Comparison of ENCODE assay signal across 8 cellular contexts in genomic region chr16:76946879-76947278, GRCh38.
A peak's percentile ranks its signal among the peaks of the same experiment; 100 is the strongest.
DNase-seq lines count a peak whose midpoint lies in the region; ATAC-seq and TF ChIP-seq lines count a peak whose summit lies in the region.

No MANE protein-coding gene starts in this region.

- 19 to 21% (median 20%) methylated on average over 3 of the region's 3 CpGs for WGBS in heart left ventricle, 4 donors

- H3K9me3 Mint-ChIP-seq in mesothelial cell of epicardium = peaks cover 11% of the 10 kb centered on the region

- H3K27ac ChIP-seq in ACC112 (ENCODE audit: low read depth, low read length) (peak overlapping the region; percentile 50), heart left ventricle (no peak overlapping the region)

- ATAC-seq in heart left ventricle = peak; percentile 58 to 94 (median 88)
- ATAC-seq in GM18517 (IDR thresholded peaks at IDR 0.05; ENCODE audit: unreplicated experiment) = no peak

- H3K79me2 ChIP-seq in ACC112 (ENCODE audit: control insufficient read depth, insufficient read depth, low read length, unreplicated experiment) = no peaks in the 10 kb centered on the region

- H3K4me1 ChIP-seq in ACC112 (ENCODE audit: control insufficient read depth, insufficient read depth, low read length, unreplicated experiment) (peaks cover 32% of the 10 kb centered on the region), heart left ventricle (peaks cover 0 to 11% (median 0%) of the 10 kb centered on the region in 12 donors)

- TF ChIP-seq CTCF in HFF-Myc (IDR thresholded peaks at IDR 0.05; ENCODE audit: low read depth, low read length, missing control alignments) (no peak), heart left ventricle (IDR thresholded peaks at IDR 0.05) (no peak), mesothelial cell of epicardium (IDR thresholded peaks at IDR 0.05; ENCODE audit: unreplicated experiment) (no peak)

- DNase-seq in HFF-Myc (ENCODE audit: extremely low read depth, low read depth) (peak; percentile 86), SHP77 (lab: John Stamatoyannopoulos, UW) (peak; percentile 13 to 70), heart left ventricle (no peak), mesothelial cell of epicardium (ENCODE audit: low spot score in 2 of 2, unreplicated experiment in 2 of 2) (no peak), SKM-1 (lab: John Stamatoyannopoulos, UW; ENCODE audit: unreplicated experiment) (no peak), NK-92 (lab: John Stamatoyannopoulos, UW; ENCODE audit: unreplicated experiment) (no peak)

- no peaks in the 10 kb centered on the region for H3K36me3 Mint-ChIP-seq in mesothelial cell of epicardium

- no peak overlapping the region for H3K4me3 Mint-ChIP-seq in mesothelial cell of epicardium

- intact Hi-C loops in heart left ventricle (cut with DNase I) = no loop called here

- peaks cover 18% of the 10 kb centered on the region for H3K27me3 Mint-ChIP-seq in mesothelial cell of epicardium (ENCODE audit: low read depth)

- no peak overlapping the region for H3K27ac Mint-ChIP-seq in mesothelial cell of epicardium

- H3K4me3 ChIP-seq in ACC112 (ENCODE audit: low read depth, low read length) = peak overlapping the region; percentile 65; the same call in 1 of the 2 replicates
- no peak overlapping the region for H3K4me3 ChIP-seq in HFF-Myc (replicated peaks; ENCODE audit: low read depth, low read length)
- H3K4me3 ChIP-seq in heart left ventricle = no peak overlapping the region

- H3K9me3 ChIP-seq in heart left ventricle = peaks cover 0 to under 1% (median 0%) of the 10 kb centered on the region in 12 donors

- H3K27me3 ChIP-seq in ACC112 (ENCODE audit: insufficient read depth, low read length) = no peaks in the 10 kb centered on the region
- H3K27me3 ChIP-seq in heart left ventricle = no peaks in the 10 kb centered on the region

- H3K4me1 Mint-ChIP-seq in mesothelial cell of epicardium = peaks cover 17% of the 10 kb centered on the region

- TF ChIP-seq POLR2A in heart left ventricle (IDR thresholded peaks at IDR 0.05) = no peak

- no peak overlapping the region for H2AFZ ChIP-seq in ACC112 (ENCODE audit: low read length, unreplicated experiment)

- H3K36me3 ChIP-seq in ACC112 (ENCODE audit: insufficient read depth, low read length) (no peaks in the 10 kb centered on the region), heart left ventricle (no peaks in the 10 kb centered on the region)

Comparison
In these comparisons a context has a peak if more than half of its experiments do, and no peak if none do; other contexts are left out.
1. DNase-seq: peak in HFF-Myc (single experiment) and SHP77 (2 of 2); none in heart left ventricle (0 of 5), mesothelial cell of epicardium (0 of 2), SKM-1 (single experiment) and NK-92 (single experiment).